In the genomic region with DNA sequence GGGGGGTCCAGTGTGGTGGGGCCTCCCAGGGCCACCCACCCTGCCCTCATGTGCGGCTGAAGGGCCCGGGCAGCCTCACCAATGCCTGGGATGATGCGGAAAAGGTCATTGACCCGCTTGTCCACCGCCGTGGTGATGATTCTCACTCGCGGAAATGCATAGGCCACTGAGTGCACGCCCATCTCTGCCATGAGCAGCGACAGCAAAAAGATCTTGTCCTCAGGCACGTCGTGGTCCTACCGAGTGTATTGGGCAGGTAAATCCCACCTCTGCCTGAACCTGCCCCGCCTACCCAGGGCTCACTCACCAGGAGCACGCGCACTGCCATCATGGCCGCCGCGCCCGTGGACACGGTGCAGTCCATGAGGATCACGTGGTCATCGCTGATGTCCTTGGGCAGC, we compare ENCODE assay signal across 1 cellular context.
TF ChIP-seq lines count a peak whose summit lies in the region.

No MANE protein-coding gene starts in this region.

TF ChIP-seq in WTC11, 78 proteins besides CTCF, POLR2A, EP300 and RAD21 (continued from another document):
- TF ChIP-seq, protein P1, sequence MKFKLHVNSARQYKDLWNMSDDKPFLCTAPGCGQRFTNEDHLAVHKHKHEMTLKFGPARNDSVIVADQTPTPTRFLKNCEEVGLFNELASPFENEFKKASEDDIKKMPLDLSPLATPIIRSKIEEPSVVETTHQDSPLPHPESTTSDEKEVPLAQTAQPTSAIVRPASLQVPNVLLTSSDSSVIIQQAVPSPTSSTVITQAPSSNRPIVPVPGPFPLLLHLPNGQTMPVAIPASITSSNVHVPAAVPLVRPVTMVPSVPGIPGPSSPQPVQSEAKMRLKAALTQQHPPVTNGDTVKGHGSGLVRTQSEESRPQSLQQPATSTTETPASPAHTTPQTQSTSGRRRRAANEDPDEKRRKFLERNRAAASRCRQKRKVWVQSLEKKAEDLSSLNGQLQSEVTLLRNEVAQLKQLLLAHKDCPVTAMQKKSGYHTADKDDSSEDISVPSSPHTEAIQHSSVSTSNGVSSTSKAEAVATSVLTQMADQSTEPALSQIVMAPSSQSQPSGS (CRISPR knock-in tag; IDR thresholded peaks at IDR 0.05; ENCODE audit: borderline replicate concordance, low read depth) = no peak
